ENCODE assay signal across 8 cellular contexts in genomic region chr2:175004980-175005832, GRCh38. TPM values are rescaled to one million over a fixed set of nuclear protein-coding genes. Genes with fewer than 3 reads are reported as not detected.
DNase-seq lines count a peak whose midpoint lies in the region; ATAC-seq and TF ChIP-seq lines count a peak whose summit lies in the region.

A gene with protein sequence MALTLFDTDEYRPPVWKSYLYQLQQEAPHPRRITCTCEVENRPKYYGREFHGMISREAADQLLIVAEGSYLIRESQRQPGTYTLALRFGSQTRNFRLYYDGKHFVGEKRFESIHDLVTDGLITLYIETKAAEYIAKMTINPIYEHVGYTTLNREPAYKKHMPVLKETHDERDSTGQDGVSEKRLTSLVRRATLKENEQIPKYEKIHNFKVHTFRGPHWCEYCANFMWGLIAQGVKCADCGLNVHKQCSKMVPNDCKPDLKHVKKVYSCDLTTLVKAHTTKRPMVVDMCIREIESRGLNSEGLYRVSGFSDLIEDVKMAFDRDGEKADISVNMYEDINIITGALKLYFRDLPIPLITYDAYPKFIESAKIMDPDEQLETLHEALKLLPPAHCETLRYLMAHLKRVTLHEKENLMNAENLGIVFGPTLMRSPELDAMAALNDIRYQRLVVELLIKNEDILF (minus strand): TSS chr2:175005381. CDS start chr2:175004912, 469 bp downstream.

- H3K27ac Mint-ChIP-seq in chondrocyte (ENCODE audit: unreplicated experiment): peak within 1 kb of the TSS; percentile 41

- intact Hi-C loops in left colon (cut with DNase I, micrococcal nuclease): no loop called here

- H3K9me3 Mint-ChIP-seq in chondrocyte (ENCODE audit: low read depth): no peaks in the 10 kb centered on the region

- peaks cover 12% of the 10 kb centered on the region for H3K4me1 Mint-ChIP-seq in chondrocyte (ENCODE audit: low read depth)

- peak within 1 kb of the TSS; percentile 55 for H3K4me3 ChIP-seq in GM12865 (ENCODE audit: low read depth, low read length)

- DNase-seq in GM12865 (ENCODE audit: low read depth) (peak; percentile 69), NCI-H2081 (lab: John Stamatoyannopoulos, UW) (peak; percentile 90 to 91), chondrocyte (ENCODE audit: low spot score) (no peak), left colon (peak; percentile 60 to 63), NOMO-1 treated with dmso at 0.1 percent for 144 hours (lab: John Stamatoyannopoulos, UW; ENCODE audit: unreplicated experiment) (no peak)
- peak; percentile 53 for DNase-seq in activated CD4-positive, alpha-beta T cell treated with anti-CD3 and anti-CD28 coated beads for 1 hour
- peak; percentile 29 to 57 (median 46) for DNase-seq in stimulated activated CD4-positive, alpha-beta T cell treated with anti-CD3 and anti-CD28 coated beads, Interleukin-1b, Interleukin-23, amount 100 ng/mL, for 24 hours (ENCODE audit: low read depth in 4 of 4, low spot score in 1 of 4)

- TF ChIP-seq CTCF in GM12865 (IDR thresholded peaks at IDR 0.05; ENCODE audit: insufficient read depth, low read depth, low read length, missing control alignments) (no peak), chondrocyte (IDR thresholded peaks at IDR 0.05) (peak; percentile 56)

- H3K4me3 Mint-ChIP-seq in chondrocyte (ENCODE audit: unreplicated experiment): peak within 1 kb of the TSS; percentile 82

- H3K36me3 Mint-ChIP-seq in chondrocyte (ENCODE audit: low read depth): no peaks in the 10 kb centered on the region

- peaks cover 12% of the 10 kb centered on the region for H3K27me3 Mint-ChIP-seq in chondrocyte (ENCODE audit: low read depth)

- ATAC-seq in HG02642 (IDR thresholded peaks at IDR 0.05; ENCODE audit: poor library complexity, unreplicated experiment) (peak; percentile 77), left colon (peak; percentile 86)

RNA-seq across cellular contexts. Expression of the gene that starts here (rescaled TPM):
- total RNA-seq in chondrocyte (18.4 to 66.1 TPM (median 23.1 TPM) in 3 replicates), left colon (1 to 10 TPM; 1.6 to 2.3 TPM)

Comparison
In these comparisons a context has a peak if more than half of its experiments do, and no peak if none do; other contexts are left out.
1. DNase-seq: peak in GM12865 (single experiment), NCI-H2081 (2 of 2), activated CD4-positive, alpha-beta T cell treated with anti-CD3 and anti-CD28 coated beads for 1 hour (single experiment), left colon (2 of 2) and stimulated activated CD4-positive, alpha-beta T cell treated with anti-CD3 and anti-CD28 coated beads, Interleukin-1b, Interleukin-23, amount 100 ng/mL, for 24 hours (4 of 4); none in chondrocyte (single experiment) and NOMO-1 treated with dmso at 0.1 percent for 144 hours (single experiment).